Comparison of ENCODE assay signal across 8 cellular contexts in genomic region chr18:22563098-22563707, GRCh38.
A peak's percentile ranks its signal among the peaks of the same experiment; 100 is the strongest.
DNase-seq lines count a peak whose midpoint lies in the region; ATAC-seq, FAIRE-seq and TF ChIP-seq lines count a peak whose summit lies in the region.

No MANE protein-coding gene starts in this region.

- 18% methylated on average over 4 of the region's 6 CpGs for WGBS in mesenchymal stem cell

- H3K14ac ChIP-seq in mesenchymal stem cell (ENCODE audit: low read length in 2 of 2), result no peak overlapping the region

- H2AFZ ChIP-seq in mesenchymal stem cell (ENCODE audit: low read depth, low read length), result no peak overlapping the region

- H3K23ac ChIP-seq in mesenchymal stem cell (ENCODE audit: low read length in 2 of 2), result no peak overlapping the region

- H2BK120ac ChIP-seq in mesenchymal stem cell (ENCODE audit: low read depth, low read length), result no peak overlapping the region

- no peak overlapping the region for H3K4ac ChIP-seq in mesenchymal stem cell (ENCODE audit: low read depth in 1 of 2, low read length in 2 of 2)

- H3K36me3 ChIP-seq in mesenchymal stem cell (ENCODE audit: control insufficient read depth in 1 of 2, insufficient read depth in 2 of 2, low read depth in 1 of 2, low read length in 2 of 2), result no peaks in the 10 kb centered on the region

- ATAC-seq in GM19372 (IDR thresholded peaks at IDR 0.05; ENCODE audit: low read depth, unreplicated experiment) (peak; percentile 87), GM21381 (IDR thresholded peaks at IDR 0.05; ENCODE audit: unreplicated experiment) (no peak), GM19455 (IDR thresholded peaks at IDR 0.05; ENCODE audit: unreplicated experiment) (no peak)

- no peak overlapping the region for H3K18ac ChIP-seq in mesenchymal stem cell (ENCODE audit: low read depth in 1 of 2, low read length in 2 of 2)

- H3K4me2 ChIP-seq in mesenchymal stem cell (ENCODE audit: low read length, poor library complexity, severe bottlenecking), result no peak overlapping the region

- no peak for DNase-seq in D721Med (ENCODE audit: insufficient read length, low spot score)
- DNase-seq in HuH-7 (ENCODE audit: low spot score), result peak; percentile 72
- DNase-seq in RPMI7951 (ENCODE audit: low read depth), result peak; percentile 87
- peak; percentile 91 for DNase-seq in mesenchymal stem cell

- H4K8ac ChIP-seq in mesenchymal stem cell (ENCODE audit: low read length), result no peak overlapping the region

- no peak overlapping the region for H2BK5ac ChIP-seq in mesenchymal stem cell (ENCODE audit: low read depth, low read length, poor library complexity, severe bottlenecking)

- H3K79me1 ChIP-seq in mesenchymal stem cell (replicated peaks; ENCODE audit: low read length, poor library complexity, severe bottlenecking), result no peaks in the 10 kb centered on the region

- no peak overlapping the region for H2BK15ac ChIP-seq in mesenchymal stem cell (ENCODE audit: low read depth, poor library complexity, severe bottlenecking)

- no peaks in the 10 kb centered on the region for H3K9me3 ChIP-seq in mesenchymal stem cell (ENCODE audit: control insufficient read depth, low read length)

- peak overlapping the region in 1 of 2 experiments; percentile 25 for H3K4me3 ChIP-seq in mesenchymal stem cell (ENCODE audit: insufficient read depth in 1 of 2, low read depth in 1 of 2, low read length in 2 of 2)

- peak overlapping the region; percentile 66 for H3K9ac ChIP-seq in mesenchymal stem cell (ENCODE audit: low read length)

- no peaks in the 10 kb centered on the region for H3K27me3 ChIP-seq in mesenchymal stem cell (ENCODE audit: control insufficient read depth in 1 of 2, insufficient read depth in 1 of 2, low read length in 2 of 2)

- H3K27ac ChIP-seq in mesenchymal stem cell (ENCODE audit: low read length, poor library complexity, severe bottlenecking), result no peak overlapping the region

- no peak overlapping the region for H4K91ac ChIP-seq in mesenchymal stem cell (ENCODE audit: low read length)

- no peak overlapping the region for H2AK5ac ChIP-seq in mesenchymal stem cell (ENCODE audit: low read length, severe bottlenecking)

- no peak overlapping the region for H2BK12ac ChIP-seq in mesenchymal stem cell (ENCODE audit: low read length in 2 of 2)

- TF ChIP-seq CTCF in D721Med (IDR thresholded peaks at IDR 0.05; ENCODE audit: insufficient read depth, missing control alignments), result peak; percentile 78

- FAIRE-seq in D721Med (lab: Jason Lieb, UNC) (no peak), endometrium (lab: Jason Lieb, UNC) (peak; percentile 76)

- no peaks in the 10 kb centered on the region for H3K4me1 ChIP-seq in mesenchymal stem cell (ENCODE audit: control insufficient read depth, insufficient read depth, low read depth, low read length)
